19 cellular contexts compared by ENCODE assay signal in genomic region chr10:96468845-96469244, GRCh38. TPM values are rescaled to one million over a fixed set of nuclear protein-coding genes. Genes with fewer than 3 reads are reported as not detected.
"Had no signal": no experiment of that assay in that cellular context is flagged by ENCODE, and none has a peak within 500 bp of the region (broad histone marks: within the 10 kb centered on the region; RNA-seq: fewer than 3 reads in every experiment).

No MANE protein-coding gene starts in this region.

- H3K9me3 ChIP-seq: body of pancreas, colonic mucosa, heart left ventricle, left lung, right atrium auricular region, thyroid gland had no signal

- H3K36me3 ChIP-seq: colonic mucosa, heart left ventricle, left lung, right atrium auricular region, thyroid gland had no signal

- ATAC-seq: activated CD8-positive, alpha-beta T cell treated with anti-CD3 and anti-CD28 coated beads, Interleukin-2, amount 10 ng/mL, durations not matched to agents 7 days and 5 days; activated T-cell treated with anti-CD3 and anti-CD28 coated beads, Interleukin-2, amount 50 U/mL, for 72 hours; body of pancreas; heart left ventricle; left lung; naive thymus-derived CD8-positive, alpha-beta T cell; stimulated activated memory B cell treated with anti-CD40 and anti-IgM and Interleukin-4, amounts not matched to agents 10 μg/mL and 1 μg/mL and 100 μg/mL, for 72 hours had no signal

- H3K4me3 ChIP-seq: body of pancreas, colonic mucosa, heart left ventricle, left lung, right atrium auricular region, thyroid gland had no signal

- H3K27me3 ChIP-seq: body of pancreas, colonic mucosa, heart left ventricle, right atrium auricular region, thyroid gland had no signal

- H3K4me1 ChIP-seq: body of pancreas, colonic mucosa, left lung, right atrium auricular region, thyroid gland had no signal

- DNase-seq: activated B cell treated with CpG ODN at 0.5 μM for 24 hours; activated CD4-positive, alpha-beta T cell treated with anti-CD3 and anti-CD28 coated beads for 48 hours; activated CD8-positive, alpha-beta memory T cell treated with anti-CD3 and anti-CD28 coated beads, Interleukin-2, amount 50 U/mL, for 4 hours; activated CD8-positive, alpha-beta T cell treated with anti-CD3 and anti-CD28 coated beads, Interleukin-2, amount 10 ng/mL, durations not matched to agents 7 days and 5 days; activated gamma-delta T cell treated with Interleukin-2 at 50 U/mL for 16 hours; activated T-cell treated with anti-CD3 and anti-CD28 coated beads, Interleukin-2, amount 50 U/mL, for 72 hours; amygdala; body of pancreas; central memory CD4-positive, alpha-beta T cell; colonic mucosa; heart left ventricle; left lung; naive thymus-derived CD8-positive, alpha-beta T cell; nucleus accumbens; posterior cingulate gyrus; stimulated activated CD4-positive, alpha-beta T cell treated with anti-CD3 and anti-CD28 coated beads, Interleukin-2, amount 100 ng/mL, for 48 hours; thyroid gland had no signal

- H3K27ac ChIP-seq: body of pancreas, colonic mucosa, heart left ventricle, left lung, right atrium auricular region, thyroid gland had no signal

RNA-seq across cellular contexts. Expression of gene TLL2, which starts 44.9 kb away (rescaled TPM):
- total RNA-seq: body of pancreas had no signal
- polyA plus RNA-seq: naive thymus-derived CD8-positive, alpha-beta T cell had no signal
